In the genomic region with DNA sequence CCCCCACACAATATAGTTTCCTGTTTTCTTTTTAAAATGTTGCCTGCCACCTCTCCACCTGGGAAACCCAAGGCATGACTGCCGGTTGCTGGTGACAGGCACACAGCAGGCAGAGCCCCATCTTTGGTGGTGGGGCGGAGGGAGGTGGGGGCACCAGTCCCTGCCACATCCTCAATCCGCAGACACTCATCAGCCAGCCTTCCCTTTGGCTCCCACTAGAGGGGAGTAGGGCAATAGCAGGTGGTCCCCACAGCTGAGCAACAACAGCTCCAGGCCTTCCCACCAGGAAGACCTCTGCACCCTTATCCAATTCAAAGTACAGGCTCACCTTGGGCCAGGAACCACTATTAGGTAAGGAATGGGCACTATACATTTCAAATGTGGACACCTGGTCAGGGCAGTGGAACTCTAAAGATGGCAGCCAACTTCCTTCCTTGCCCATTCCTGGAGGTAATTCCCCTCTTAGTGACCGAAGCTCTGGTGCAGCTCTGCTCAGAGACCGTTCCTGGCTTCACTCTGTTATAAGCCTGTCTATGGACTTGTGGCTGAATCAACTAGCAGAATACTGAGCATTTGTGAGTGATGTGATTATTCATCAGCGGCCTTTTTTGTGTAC, we compare ENCODE assay signal across 8 cellular contexts. TPM values are rescaled to one million over a fixed set of nuclear protein-coding genes. Genes with fewer than 3 reads are reported as not detected.
DNase-seq lines count a peak whose midpoint lies in the region; ATAC-seq, FAIRE-seq and TF ChIP-seq lines count a peak whose summit lies in the region.

No MANE protein-coding gene starts in this region.

- intact Hi-C loops in breast epithelium (cut with DNase I; ENCODE audit: low total_unique reads) = no loop called here

- peak; percentile 85 for FAIRE-seq in urothelium cell line (lab: Jason Lieb, UNC)

- TF ChIP-seq CTCF in breast epithelium (IDR thresholded peaks at IDR 0.05) = peak in 2 of 3 donors; percentile 32 to 40

- no peaks in the 10 kb centered on the region for H3K27me3 ChIP-seq in breast epithelium

- TF ChIP-seq POLR2A in breast epithelium (IDR thresholded peaks at IDR 0.05) = no peak

- H3K4me1 ChIP-seq in breast epithelium = no peaks in the 10 kb centered on the region

- H3K4me3 ChIP-seq in breast epithelium = no peak overlapping the region

- H3K9me3 ChIP-seq in breast epithelium = no peaks in the 10 kb centered on the region

- H3K36me3 ChIP-seq in breast epithelium = no peaks in the 10 kb centered on the region

- ATAC-seq in left lobe of liver (peak; percentile 67), GM19455 (IDR thresholded peaks at IDR 0.05; ENCODE audit: unreplicated experiment) (no peak)

- DNase-seq in AG08395 (ENCODE audit: low spot score) (peak; percentile 48), GM04504 (ENCODE audit: low read depth) (peak; percentile 4), NCI-H345 treated with DMSO at 0.1 percent for 48 hours (lab: John Stamatoyannopoulos, UW; ENCODE audit: unreplicated experiment) (peak; percentile 9), breast epithelium (ENCODE audit: low spot score in 2 of 2) (no peak), left lobe of liver (ENCODE audit: low spot score) (no peak), urothelium cell line (ENCODE audit: low spot score) (peak; percentile 69), HuH-7.5 (ENCODE audit: low spot score) (no peak)

- no peak overlapping the region for H3K27ac ChIP-seq in breast epithelium

RNA-seq across cellular contexts. Expression of a gene that starts 13.9 kb away (rescaled TPM):
- 10 to 100 TPM; 10.7 to 22.8 (median 14.1) TPM for total RNA-seq in breast epithelium
- total RNA-seq in left lobe of liver = 26.0 TPM

RNA-seq across cellular contexts. Expression of a gene that starts 14.1 kb away (rescaled TPM):
- total RNA-seq in breast epithelium = 10 to 100 TPM; 68.3 to 89.5 (median 86.1) TPM
- 31.6 TPM for total RNA-seq in left lobe of liver

RNA-seq across cellular contexts. Expression of a gene that starts 19.8 kb away (rescaled TPM):
- total RNA-seq in breast epithelium (1 to 10 TPM in 1 of 3 donors, under 1 TPM in 2; 0.29 to 2.6 (median 0.48) TPM), left lobe of liver (0.13 TPM)

Comparison
In these comparisons a context has a peak if more than half of its experiments do, and no peak if none do; other contexts are left out.
1. DNase-seq: peak in AG08395 (single experiment), GM04504 (single experiment), NCI-H345 treated with DMSO at 0.1 percent for 48 hours (single experiment) and urothelium cell line (single experiment); none in breast epithelium (0 of 2), left lobe of liver (single experiment) and HuH-7.5 (single experiment).